ENCODE assay signal across 20 cellular contexts in the genomic region with DNA sequence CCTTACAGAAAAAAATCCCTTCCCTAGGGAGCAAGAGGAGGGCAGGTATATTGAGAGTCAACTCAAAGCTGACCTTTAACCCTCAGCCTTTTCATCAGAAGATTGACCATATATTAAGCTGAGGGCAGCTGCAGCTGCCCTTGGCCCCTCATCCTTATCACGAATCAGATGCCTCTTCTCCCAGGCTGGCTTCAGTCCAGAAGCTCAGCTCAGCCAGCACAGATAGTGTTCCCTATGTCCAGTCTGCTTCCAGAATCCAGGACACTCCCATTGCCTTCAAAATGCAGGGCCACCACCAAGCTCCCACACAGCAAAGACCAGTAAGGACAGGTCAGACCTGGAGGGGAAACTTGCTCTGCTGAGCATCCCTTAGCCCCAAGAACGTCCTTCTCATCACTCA.
"Had no signal": no experiment of that assay in that cellular context is flagged by ENCODE, and none has a peak within 500 bp of the region (broad histone marks: within the 10 kb centered on the region; RNA-seq: fewer than 3 reads in every experiment).

No MANE protein-coding gene starts in this region.

- H3K27me3 ChIP-seq: brain microvascular endothelial cell, gastrocnemius medialis, upper lobe of right lung had no signal

- H3K27ac ChIP-seq: brain microvascular endothelial cell, coronary artery, gastrocnemius medialis, upper lobe of right lung had no signal

- H3K27ac Mint-ChIP-seq: activated CD4-positive, alpha-beta memory T cell treated with anti-CD3 and anti-CD28 coated beads, Interleukin-2, amount 10 ng/mL, durations not matched to agents 7 days and 5 days; activated CD8-positive, alpha-beta memory T cell treated with anti-CD3 and anti-CD28 coated beads, Interleukin-2, amount 10 ng/mL, durations not matched to agents 7 days and 5 days; activated T-helper 17 cell treated with anti-CD3 and anti-CD28 coated beads, Interleukin-2, amount 50 U/mL, for 72 hours; natural killer cell; stimulated activated naive CD8-positive, alpha-beta T cell treated with anti-CD3 and anti-CD28 coated beads, Interleukin-15, Interleukin-2, amounts not matched to agents 100 ng/mL and 50 ng/mL, for 24 hours; T-cell; WTC11 had no signal

- H3K4me3 Mint-ChIP-seq: activated CD4-positive, alpha-beta memory T cell treated with anti-CD3 and anti-CD28 coated beads, Interleukin-2, amount 10 ng/mL, durations not matched to agents 7 days and 5 days; activated CD8-positive, alpha-beta memory T cell treated with anti-CD3 and anti-CD28 coated beads, Interleukin-2, amount 10 ng/mL, durations not matched to agents 7 days and 5 days; activated T-helper 17 cell treated with anti-CD3 and anti-CD28 coated beads, Interleukin-2, amount 50 U/mL, for 72 hours; natural killer cell; stimulated activated naive CD8-positive, alpha-beta T cell treated with anti-CD3 and anti-CD28 coated beads, Interleukin-15, Interleukin-2, amounts not matched to agents 100 ng/mL and 50 ng/mL, for 24 hours; T-cell; WTC11 had no signal

- H3K27me3 Mint-ChIP-seq: stimulated activated naive CD8-positive, alpha-beta T cell treated with anti-CD3 and anti-CD28 coated beads, Interleukin-15, Interleukin-2, amounts not matched to agents 100 ng/mL and 50 ng/mL, for 24 hours had no signal

- H3K4me3 ChIP-seq: coronary artery, gastrocnemius medialis, upper lobe of right lung had no signal

- DNase-seq: activated CD4-positive, alpha-beta memory T cell treated with anti-CD3 and anti-CD28 coated beads, Interleukin-2, amount 10 ng/mL, durations not matched to agents 7 days and 5 days; activated CD4-positive, alpha-beta T cell treated with anti-CD3 and anti-CD28 coated beads for 4 hours; activated CD8-positive, alpha-beta memory T cell treated with anti-CD3 and anti-CD28 coated beads, Interleukin-2, amount 10 ng/mL, durations not matched to agents 7 days and 5 days; activated naive CD4-positive, alpha-beta T cell treated with Interleukin-2 at 50 U/mL for 16 hours; aorta; brain microvascular endothelial cell; gastrocnemius medialis; head of caudate nucleus; mesenchymal stem cell; natural killer cell; nucleus accumbens; posterior cingulate gyrus; retina; stimulated activated CD4-positive, alpha-beta T cell treated with anti-CD3 and anti-CD28 coated beads, Interleukin-2, amount 100 ng/mL, for 24 hours; T-cell; upper lobe of right lung had no signal

- H3K36me3 ChIP-seq: brain microvascular endothelial cell, gastrocnemius medialis, upper lobe of right lung had no signal

- H3K9me3 ChIP-seq: gastrocnemius medialis, upper lobe of right lung had no signal

- H3K4me1 ChIP-seq: upper lobe of right lung had no signal

- H3K36me3 Mint-ChIP-seq: activated CD8-positive, alpha-beta memory T cell treated with anti-CD3 and anti-CD28 coated beads, Interleukin-2, amount 10 ng/mL, durations not matched to agents 7 days and 5 days; natural killer cell; T-cell; WTC11 had no signal

- ATAC-seq: activated CD8-positive, alpha-beta memory T cell treated with anti-CD3 and anti-CD28 coated beads, Interleukin-2, amount 10 ng/mL, durations not matched to agents 7 days and 5 days; activated T-helper 17 cell treated with anti-CD3 and anti-CD28 coated beads, Interleukin-2, amount 50 U/mL, for 72 hours; gastrocnemius medialis; natural killer cell; T-cell; upper lobe of right lung; WTC11 had no signal

- H3K9me3 Mint-ChIP-seq: activated CD4-positive, alpha-beta memory T cell treated with anti-CD3 and anti-CD28 coated beads, Interleukin-2, amount 10 ng/mL, durations not matched to agents 7 days and 5 days; activated T-helper 17 cell treated with anti-CD3 and anti-CD28 coated beads, Interleukin-2, amount 50 U/mL, for 72 hours; natural killer cell; stimulated activated naive CD8-positive, alpha-beta T cell treated with anti-CD3 and anti-CD28 coated beads, Interleukin-15, Interleukin-2, amounts not matched to agents 100 ng/mL and 50 ng/mL, for 24 hours; T-cell; WTC11 had no signal

- H3K4me1 Mint-ChIP-seq: activated CD4-positive, alpha-beta memory T cell treated with anti-CD3 and anti-CD28 coated beads, Interleukin-2, amount 10 ng/mL, durations not matched to agents 7 days and 5 days; activated CD8-positive, alpha-beta memory T cell treated with anti-CD3 and anti-CD28 coated beads, Interleukin-2, amount 10 ng/mL, durations not matched to agents 7 days and 5 days; activated T-helper 17 cell treated with anti-CD3 and anti-CD28 coated beads, Interleukin-2, amount 50 U/mL, for 72 hours; T-cell had no signal
